Comparison of ENCODE assay signal across 18 cellular contexts in the genomic region with DNA sequence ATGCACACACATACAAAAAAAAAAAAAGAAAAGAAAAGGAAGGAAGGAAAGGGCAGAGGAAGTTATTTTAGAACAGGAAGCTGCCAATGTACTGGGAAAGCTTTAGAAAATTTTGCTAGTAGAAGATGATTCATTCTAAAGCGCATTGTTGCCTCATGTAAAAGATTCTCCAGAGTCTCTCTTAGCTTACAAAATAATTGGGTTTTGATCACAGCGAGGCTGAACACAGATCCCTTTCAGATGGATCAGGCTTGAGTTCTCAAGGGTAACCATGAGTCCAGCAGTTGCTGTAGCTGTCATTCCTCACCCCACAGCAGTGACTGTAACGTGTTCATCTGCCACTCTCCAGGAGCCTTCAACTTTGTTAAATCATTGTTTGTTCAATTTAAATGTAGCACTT.
DNase-seq lines count a peak whose midpoint lies in the region; ATAC-seq and TF ChIP-seq lines count a peak whose summit lies in the region.
"Had no signal": no experiment of that assay in that cellular context is flagged by ENCODE, and none has a peak within 500 bp of the region (broad histone marks: within the 10 kb centered on the region; RNA-seq: fewer than 3 reads in every experiment).

No MANE protein-coding gene starts in this region.

- H3K4me3 Mint-ChIP-seq in activated CD8-positive, alpha-beta T cell treated with anti-CD3 and anti-CD28 coated beads for 36 hours, result no peak overlapping the region
- no peak overlapping the region for H3K4me3 Mint-ChIP-seq in activated CD8-positive, alpha-beta T cell treated with anti-CD3 and anti-CD28 coated beads, Interleukin-2, amount 10 ng/mL, durations not matched to agents 7 days and 5 days
- no peak overlapping the region for H3K4me3 Mint-ChIP-seq in WTC11
- H3K4me3 Mint-ChIP-seq: activated CD4-positive, alpha-beta memory T cell treated with anti-CD3 and anti-CD28 coated beads for 36 hours; central memory CD8-positive, alpha-beta T cell; immature natural killer cell had no signal

- DNase-seq in activated CD8-positive, alpha-beta T cell treated with anti-CD3 and anti-CD28 coated beads for 36 hours, result no peak
- no peak for DNase-seq in activated CD8-positive, alpha-beta T cell treated with anti-CD3 and anti-CD28 coated beads, Interleukin-2, amount 10 ng/mL, durations not matched to agents 7 days and 5 days
- no peak for DNase-seq in WTC11 (ENCODE audit: low spot score)
- DNase-seq in kidney tubule cell (ENCODE audit: low spot score), result peak; percentile 7
- DNase-seq in aorta, result no peak
- DNase-seq in NCI-H2107 treated with DMSO at 0.1 percent for 48 hours (lab: John Stamatoyannopoulos, UW; ENCODE audit: unreplicated experiment), result no peak
- no peak for DNase-seq in H4 (ENCODE audit: low spot score)
- DNase-seq: 8988T; activated CD4-positive, alpha-beta memory T cell treated with anti-CD3 and anti-CD28 coated beads for 36 hours; activated naive CD4-positive, alpha-beta T cell treated with Interleukin-2 at 50 U/mL for 16 hours; immature natural killer cell; NCI-H146; NCI-H82; right cardiac atrium had no signal

- peak overlapping the region; percentile 30 for H3K27ac Mint-ChIP-seq in activated CD8-positive, alpha-beta T cell treated with anti-CD3 and anti-CD28 coated beads for 36 hours
- H3K27ac Mint-ChIP-seq in activated CD8-positive, alpha-beta T cell treated with anti-CD3 and anti-CD28 coated beads, Interleukin-2, amount 10 ng/mL, durations not matched to agents 7 days and 5 days, result no peak overlapping the region
- peak overlapping the region; percentile 86 for H3K27ac Mint-ChIP-seq in WTC11
- H3K27ac Mint-ChIP-seq: activated CD4-positive, alpha-beta memory T cell treated with anti-CD3 and anti-CD28 coated beads for 36 hours had no signal

- no peaks in the 10 kb centered on the region for H3K9me3 ChIP-seq in aorta (ENCODE audit: control insufficient read depth, low read length)
- H3K9me3 ChIP-seq: thoracic aorta had no signal

- TF ChIP-seq CTCF in activated CD8-positive, alpha-beta T cell treated with anti-CD3 and anti-CD28 coated beads for 36 hours (IDR thresholded peaks at IDR 0.05), result no peak
- TF ChIP-seq CTCF in WTC11 (IDR thresholded peaks at IDR 0.05), result no peak

- no peaks in the 10 kb centered on the region for H3K9me3 Mint-ChIP-seq in activated CD8-positive, alpha-beta T cell treated with anti-CD3 and anti-CD28 coated beads for 36 hours
- no peaks in the 10 kb centered on the region for H3K9me3 Mint-ChIP-seq in activated CD8-positive, alpha-beta T cell treated with anti-CD3 and anti-CD28 coated beads, Interleukin-2, amount 10 ng/mL, durations not matched to agents 7 days and 5 days (ENCODE audit: insufficient read depth)
- no peaks in the 10 kb centered on the region for H3K9me3 Mint-ChIP-seq in WTC11
- H3K9me3 Mint-ChIP-seq: activated CD4-positive, alpha-beta memory T cell treated with anti-CD3 and anti-CD28 coated beads for 36 hours; central memory CD8-positive, alpha-beta T cell; immature natural killer cell had no signal

- no peak for ATAC-seq in activated CD8-positive, alpha-beta T cell treated with anti-CD3 and anti-CD28 coated beads for 36 hours
- ATAC-seq in activated CD8-positive, alpha-beta T cell treated with anti-CD3 and anti-CD28 coated beads, Interleukin-2, amount 10 ng/mL, durations not matched to agents 7 days and 5 days, result no peak
- ATAC-seq in WTC11 (no peak), aorta (ENCODE audit: low FRiP score) (peak; percentile 7), GM21526 (IDR thresholded peaks at IDR 0.05; ENCODE audit: low FRiP score, unreplicated experiment) (no peak)
- ATAC-seq: GM12878 had no signal

- CTCF ChIA-PET in activated CD8-positive, alpha-beta T cell treated with anti-CD3 and anti-CD28 coated beads for 36 hours (lab: Charles Lee), result no interaction called here
- CTCF ChIA-PET in activated CD8-positive, alpha-beta T cell treated with anti-CD3 and anti-CD28 coated beads, Interleukin-2, amount 10 ng/mL, durations not matched to agents 7 days and 5 days (lab: Charles Lee), result interaction anchor here (0.6 kb wide), 1 partner anchor 27 kb away, joined by 3 read pairs; no protein-coding TSS in a partner anchor
- CTCF ChIA-PET in WTC11 (lab: Charles Lee), result interaction anchor here (0.6 to 1.2 kb wide), 2 partner anchors 9 to 179 kb away, joined by 4 read pairs; no protein-coding TSS in a partner anchor

- H3K27me3 ChIP-seq in aorta (ENCODE audit: control insufficient read depth in 1 of 2, insufficient read depth in 2 of 2, low read length in 1 of 2), result no peaks in the 10 kb centered on the region

- no peak overlapping the region for H3K4me3 ChIP-seq in aorta (ENCODE audit: low read length in 2 of 2)
- H3K4me3 ChIP-seq: GM12878, thoracic aorta had no signal

- intact Hi-C loops in activated CD8-positive, alpha-beta T cell treated with anti-CD3 and anti-CD28 coated beads for 36 hours (cut with micrococcal nuclease), result no loop called here
- intact Hi-C loops in aorta (cut with DNase I), result no loop called here

- H3K4me1 ChIP-seq in aorta (ENCODE audit: control insufficient read depth in 1 of 2, insufficient read depth in 2 of 2, low read length in 2 of 2), result peaks cover 0 to 6% of the 10 kb centered on the region in 2 donors

- peaks cover 3 to 6% of the 10 kb centered on the region in 2 donors for H3K36me3 ChIP-seq in aorta (ENCODE audit: control insufficient read depth in 1 of 2, insufficient read depth in 2 of 2, low read length in 1 of 2)
- H3K36me3 ChIP-seq: thoracic aorta had no signal

- peaks cover 13% of the 10 kb centered on the region for H3K4me1 Mint-ChIP-seq in activated CD8-positive, alpha-beta T cell treated with anti-CD3 and anti-CD28 coated beads for 36 hours (ENCODE audit: low read depth)
- peaks cover 11% of the 10 kb centered on the region for H3K4me1 Mint-ChIP-seq in activated CD8-positive, alpha-beta T cell treated with anti-CD3 and anti-CD28 coated beads, Interleukin-2, amount 10 ng/mL, durations not matched to agents 7 days and 5 days (ENCODE audit: low read depth)
- H3K4me1 Mint-ChIP-seq in WTC11, result peaks cover 8% of the 10 kb centered on the region; the same call in 1 of the 2 replicates

- no peaks in the 10 kb centered on the region for H3K27me3 Mint-ChIP-seq in activated CD8-positive, alpha-beta T cell treated with anti-CD3 and anti-CD28 coated beads for 36 hours
- H3K27me3 Mint-ChIP-seq in activated CD8-positive, alpha-beta T cell treated with anti-CD3 and anti-CD28 coated beads, Interleukin-2, amount 10 ng/mL, durations not matched to agents 7 days and 5 days (ENCODE audit: low read depth), result no peaks in the 10 kb centered on the region
- H3K27me3 Mint-ChIP-seq in WTC11 (ENCODE audit: low read depth), result no peaks in the 10 kb centered on the region
- H3K27me3 Mint-ChIP-seq: activated CD4-positive, alpha-beta memory T cell treated with anti-CD3 and anti-CD28 coated beads for 36 hours; central memory CD8-positive, alpha-beta T cell had no signal

- no peak overlapping the region for H3K27ac ChIP-seq in aorta (ENCODE audit: low read depth in 1 of 2, low read length in 2 of 2)

- WGBS in aorta, 2 donors, result 80 to 92% methylated on average over 3 of the region's 3 CpGs

- POLR2A ChIA-PET in activated CD8-positive, alpha-beta T cell treated with anti-CD3 and anti-CD28 coated beads for 36 hours (lab: Charles Lee), result no interaction called here
- POLR2A ChIA-PET in activated CD8-positive, alpha-beta T cell treated with anti-CD3 and anti-CD28 coated beads, Interleukin-2, amount 10 ng/mL, durations not matched to agents 7 days and 5 days (lab: Charles Lee), result no interaction called here
- POLR2A ChIA-PET in WTC11 (lab: Charles Lee), result no interaction called here

- H3K36me3 Mint-ChIP-seq in activated CD8-positive, alpha-beta T cell treated with anti-CD3 and anti-CD28 coated beads for 36 hours (ENCODE audit: low read depth), result peaks cover 3% of the 10 kb centered on the region
- peaks cover 12% of the 10 kb centered on the region for H3K36me3 Mint-ChIP-seq in activated CD8-positive, alpha-beta T cell treated with anti-CD3 and anti-CD28 coated beads, Interleukin-2, amount 10 ng/mL, durations not matched to agents 7 days and 5 days (ENCODE audit: low read depth)
- peaks cover 35% of the 10 kb centered on the region for H3K36me3 Mint-ChIP-seq in WTC11

TF ChIP-seq in WTC11, 78 proteins besides CTCF, POLR2A, EP300 and RAD21 (continues in another document):
- TF ChIP-seq, protein P1, sequence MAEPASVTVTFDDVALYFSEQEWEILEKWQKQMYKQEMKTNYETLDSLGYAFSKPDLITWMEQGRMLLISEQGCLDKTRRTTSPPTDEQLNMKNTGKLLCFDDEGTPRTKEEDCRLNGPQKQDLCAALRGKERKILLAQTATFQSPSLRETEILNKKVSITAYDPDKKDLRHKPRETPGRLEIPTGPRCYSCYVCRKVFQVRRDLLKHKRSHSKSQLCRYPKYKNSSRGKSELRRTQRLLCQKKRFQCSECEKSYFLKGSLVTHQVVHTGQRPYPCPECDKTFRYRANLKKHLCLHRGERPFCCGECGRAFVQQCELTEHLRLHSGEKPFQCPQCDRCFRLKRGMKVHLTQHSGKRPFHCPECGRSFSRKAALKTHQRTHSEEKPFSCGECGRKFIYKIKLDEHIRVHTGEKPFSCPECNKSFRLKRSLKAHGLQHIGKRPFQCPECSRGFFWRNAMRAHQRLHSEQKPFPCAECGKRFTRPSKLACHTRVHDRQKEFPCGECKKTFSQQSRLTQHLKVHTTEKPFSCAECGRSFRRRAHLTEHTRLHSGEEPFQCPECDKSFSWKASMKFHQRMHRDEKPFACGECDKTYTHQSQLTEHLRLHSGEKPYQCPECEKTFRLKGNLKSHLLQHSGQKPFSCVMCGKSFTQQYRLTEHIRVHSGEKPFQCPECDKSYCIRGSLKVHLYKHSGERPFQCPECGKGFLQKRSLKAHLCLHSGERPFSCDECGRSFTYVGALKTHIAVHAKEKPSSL (CRISPR knock-in tag; conservative IDR thresholded peaks at IDR 0.05), result no peak
- TF ChIP-seq, protein P2, sequence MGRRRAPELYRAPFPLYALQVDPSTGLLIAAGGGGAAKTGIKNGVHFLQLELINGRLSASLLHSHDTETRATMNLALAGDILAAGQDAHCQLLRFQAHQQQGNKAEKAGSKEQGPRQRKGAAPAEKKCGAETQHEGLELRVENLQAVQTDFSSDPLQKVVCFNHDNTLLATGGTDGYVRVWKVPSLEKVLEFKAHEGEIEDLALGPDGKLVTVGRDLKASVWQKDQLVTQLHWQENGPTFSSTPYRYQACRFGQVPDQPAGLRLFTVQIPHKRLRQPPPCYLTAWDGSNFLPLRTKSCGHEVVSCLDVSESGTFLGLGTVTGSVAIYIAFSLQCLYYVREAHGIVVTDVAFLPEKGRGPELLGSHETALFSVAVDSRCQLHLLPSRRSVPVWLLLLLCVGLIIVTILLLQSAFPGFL (CRISPR knock-in tag; IDR thresholded peaks at IDR 0.05; ENCODE audit: borderline replicate concordance), result no peak
- TF ChIP-seq, protein P3, sequence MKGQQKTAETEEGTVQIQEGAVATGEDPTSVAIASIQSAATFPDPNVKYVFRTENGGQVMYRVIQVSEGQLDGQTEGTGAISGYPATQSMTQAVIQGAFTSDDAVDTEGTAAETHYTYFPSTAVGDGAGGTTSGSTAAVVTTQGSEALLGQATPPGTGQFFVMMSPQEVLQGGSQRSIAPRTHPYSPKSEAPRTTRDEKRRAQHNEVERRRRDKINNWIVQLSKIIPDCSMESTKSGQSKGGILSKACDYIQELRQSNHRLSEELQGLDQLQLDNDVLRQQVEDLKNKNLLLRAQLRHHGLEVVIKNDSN (CRISPR knock-in tag; IDR thresholded peaks at IDR 0.05), result no peak
